2 cellular contexts compared by ENCODE assay signal in genomic region chr19:55648657-55649578, GRCh38.
TF ChIP-seq lines count a peak whose summit lies in the region.

No MANE protein-coding gene starts in this region.

TF ChIP-seq in GM23338, 12 proteins besides CTCF, POLR2A, EP300 and RAD21:
- TF ChIP-seq ZNF462 (CRISPR knock-in tag; IDR thresholded peaks at IDR 0.05): no peak
- TF ChIP-seq POLR2AphosphoS5 (IDR thresholded peaks at IDR 0.05; ENCODE audit: low read depth): no peak
- no peak for TF ChIP-seq CREB1 (CRISPR knock-in tag; IDR thresholded peaks at IDR 0.05; ENCODE audit: low read depth)
- TF ChIP-seq EZH2 (IDR thresholded peaks at IDR 0.05; ENCODE audit: low read depth, unreplicated experiment): no peak
- TF ChIP-seq JUNB (IDR thresholded peaks at IDR 0.05; ENCODE audit: unreplicated experiment): no peak
- TF ChIP-seq REST (IDR thresholded peaks at IDR 0.05; ENCODE audit: unreplicated experiment): no peak
- TF ChIP-seq ETS1 (IDR thresholded peaks at IDR 0.05): no peak
- no peak for TF ChIP-seq ZNF114 (CRISPR knock-in tag; IDR thresholded peaks at IDR 0.05)
- TF ChIP-seq STAT1 (IDR thresholded peaks at IDR 0.05; ENCODE audit: unreplicated experiment): no peak
- TF ChIP-seq NANOG (IDR thresholded peaks at IDR 0.05; ENCODE audit: borderline replicate concordance): no peak
- TF ChIP-seq ZNF331 (CRISPR knock-in tag; IDR thresholded peaks at IDR 0.05; ENCODE audit: low read depth): no peak
- TF ChIP-seq EZH2phosphoT487 (IDR thresholded peaks at IDR 0.05; ENCODE audit: unreplicated experiment): no peak

TF ChIP-seq in WTC11, 78 proteins besides CTCF, POLR2A, EP300 and RAD21 (continued from another document):
- TF ChIP-seq ARID4B (CRISPR knock-in tag; IDR thresholded peaks at IDR 0.05; ENCODE audit: borderline replicate concordance): no peak
- TF ChIP-seq ZNF232 (CRISPR knock-in tag; IDR thresholded peaks at IDR 0.05): no peak
- no peak for TF ChIP-seq ATF3 (CRISPR knock-in tag; conservative IDR thresholded peaks at IDR 0.05)
- no peak for TF ChIP-seq CREB1 (CRISPR knock-in tag; IDR thresholded peaks at IDR 0.05)
- no peak for TF ChIP-seq MLX (CRISPR knock-in tag; IDR thresholded peaks at IDR 0.05)
- TF ChIP-seq NR1H2 (CRISPR knock-in tag; IDR thresholded peaks at IDR 0.05): no peak
- no peak for TF ChIP-seq MXD4 (CRISPR knock-in tag; IDR thresholded peaks at IDR 0.05; ENCODE audit: borderline replicate concordance)
- no peak for TF ChIP-seq E2F5 (CRISPR knock-in tag; IDR thresholded peaks at IDR 0.05)
- TF ChIP-seq NR3C1 (CRISPR knock-in tag; conservative IDR thresholded peaks at IDR 0.05; ENCODE audit: low read depth): no peak
- no peak for TF ChIP-seq TCF7 (CRISPR knock-in tag; IDR thresholded peaks at IDR 0.05; ENCODE audit: low read depth)
- TF ChIP-seq ATF6 (CRISPR knock-in tag; IDR thresholded peaks at IDR 0.05): no peak
- TF ChIP-seq SMAD3 (CRISPR knock-in tag; IDR thresholded peaks at IDR 0.05; ENCODE audit: borderline replicate concordance): no peak
- TF ChIP-seq PRRX2 (CRISPR knock-in tag; IDR thresholded peaks at IDR 0.05): no peak
- TF ChIP-seq ZNF138 (CRISPR knock-in tag; conservative IDR thresholded peaks at IDR 0.05): no peak
- TF ChIP-seq USF2 (CRISPR knock-in tag; IDR thresholded peaks at IDR 0.05): no peak
